17 cellular contexts compared by ENCODE assay signal in genomic region chr3:136792931-136793330, GRCh38. TPM values are rescaled to one million over a fixed set of nuclear protein-coding genes. Genes with fewer than 3 reads are reported as not detected.
DNase-seq lines count a peak whose midpoint lies in the region.
"Had no signal": no experiment of that assay in that cellular context is flagged by ENCODE, and none has a peak within 500 bp of the region (broad histone marks: within the 10 kb centered on the region; RNA-seq: fewer than 3 reads in every experiment).

No MANE protein-coding gene starts in this region.

- DNase-seq in NOMO-1 (lab: John Stamatoyannopoulos, UW; ENCODE audit: unreplicated experiment in 2 of 2) (peak; percentile 7 to 41), NOMO-1 treated with dmso at 0.1 percent for 144 hours (lab: John Stamatoyannopoulos, UW; ENCODE audit: unreplicated experiment) (no peak), NOMO-1 treated with DMSO at 0.1 percent for 48 hours (lab: John Stamatoyannopoulos, UW; ENCODE audit: unreplicated experiment) (peak; percentile 11), globus pallidus (ENCODE audit: low spot score) (peak; percentile 29), putamen (ENCODE audit: low spot score) (peak; percentile 7), HK-2 (ENCODE audit: unreplicated experiment) (no peak), SK-N-DZ (ENCODE audit: low spot score) (no peak)
- no peak for DNase-seq in activated CD8-positive, alpha-beta memory T cell treated with anti-CD3 and anti-CD28 coated beads for 24 hours
- DNase-seq: CD8-positive, alpha-beta memory T cell; DMS79 treated with DMSO at 0.1 percent for 48 hours; H7; HFFc6; NCI-H1417 treated with DMSO at 0.1 percent for 48 hours; NCI-H2029; NCI-H2171 treated with DMSO at 0.1 percent for 48 hours; NCI-H748 treated with DMSO at 0.1 percent for 48 hours; SJCRH30 had no signal

RNA-seq across cellular contexts. Expression of gene SLC35G2, which starts 26.0 kb away (rescaled TPM):
- 20.6 and 20.7 TPM in 2 replicates for polyA plus RNA-seq in SK-N-DZ (2014; cell fraction: cytosol; rRNA removed)
- 20.3 and 23.4 TPM in 2 replicates for polyA plus RNA-seq in SK-N-DZ (2014; cell fraction: nucleus; rRNA removed)

RNA-seq across cellular contexts. Expression of gene STAG1, which starts 40.8 kb away (rescaled TPM):
- 13.9 and 15.9 TPM in 2 replicates for polyA plus RNA-seq in SK-N-DZ (2014; cell fraction: cytosol; rRNA removed)
- polyA plus RNA-seq in SK-N-DZ (2014; cell fraction: nucleus; rRNA removed), result 11.3 and 12.9 TPM in 2 replicates

Comparison
In these comparisons a context has a peak if more than half of its experiments do, and no peak if none do; other contexts are left out.
1. DNase-seq: peak in NOMO-1 (2 of 2), NOMO-1 treated with DMSO at 0.1 percent for 48 hours (single experiment), globus pallidus (single experiment) and putamen (single experiment); none in NOMO-1 treated with dmso at 0.1 percent for 144 hours (single experiment), activated CD8-positive, alpha-beta memory T cell treated with anti-CD3 and anti-CD28 coated beads for 24 hours (single experiment), HK-2 (single experiment) and SK-N-DZ (single experiment).